Comparison of ENCODE assay signal across 22 cellular contexts in genomic region chr3:86208782-86209181, GRCh38.
"Had no signal": no experiment of that assay in that cellular context is flagged by ENCODE, and none has a peak within 500 bp of the region (broad histone marks: within the 10 kb centered on the region; RNA-seq: fewer than 3 reads in every experiment).

No MANE protein-coding gene starts in this region.

- DNase-seq: IMR-90, Karpas-422, KG1, MG63, NCI-H1092, NCI-H1436, NCI-H187, NCI-H2029, NCI-H2081 treated with DMSO at 0.1 percent for 48 hours, NCI-H2171, NCI-H226, NCI-H446, NCI-H510A, NCI-H524 treated with DMSO at 0.1 percent for 48 hours, NCI-H69, NCI-H774, Right ventricle myocardium superior, RPMI8226, SIG-M5 had no signal

- H3K36me3 ChIP-seq: MG63, SJSA1 had no signal

- H3K4me1 ChIP-seq: SJSA1 had no signal

- H3K27ac ChIP-seq: SJSA1, SK-N-MC had no signal

- H3K9me3 ChIP-seq: MG63, SJSA1 had no signal

- H3K4me3 ChIP-seq: MG63, SJSA1, SK-N-MC had no signal

- ATAC-seq: HepG2 had no signal

- H3K27me3 ChIP-seq: MG63, SJSA1 had no signal
